21 cellular contexts compared by ENCODE assay signal in the genomic region with DNA sequence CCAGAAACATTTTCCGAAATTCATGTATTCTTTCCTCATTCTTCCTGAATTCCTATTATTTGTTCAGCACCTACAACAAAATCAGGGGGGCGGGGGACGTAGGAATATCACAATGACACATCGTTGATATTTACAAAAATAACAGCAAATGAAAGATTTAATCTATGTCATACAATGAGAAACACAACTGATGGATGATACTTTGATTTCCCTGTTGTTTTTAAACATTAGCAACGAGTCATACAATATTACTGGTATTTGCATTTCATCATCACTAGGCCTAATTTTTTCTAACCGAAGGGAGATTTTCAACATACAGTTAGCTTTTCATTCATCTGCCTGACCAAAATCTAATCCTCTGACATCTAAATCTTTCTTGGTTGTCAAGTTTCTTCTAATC. TPM values are rescaled to one million over a fixed set of nuclear protein-coding genes. Genes with fewer than 3 reads are reported as not detected.
A peak's percentile ranks its signal among the peaks of the same experiment; 100 is the strongest.
DNase-seq lines count a peak whose midpoint lies in the region; ATAC-seq, FAIRE-seq and TF ChIP-seq lines count a peak whose summit lies in the region.
"Had no signal": no experiment of that assay in that cellular context is flagged by ENCODE, and none has a peak within 500 bp of the region (broad histone marks: within the 10 kb centered on the region; RNA-seq: fewer than 3 reads in every experiment).

No MANE protein-coding gene starts in this region.

- TF ChIP-seq EP300 in K562 (IDR thresholded peaks at IDR 0.05; ENCODE audit: low read length), result no peak

- H3K4me3 Mint-ChIP-seq in HFFc6, result no peak overlapping the region; the same call in 1 of the 2 replicates
- H3K4me3 Mint-ChIP-seq: activated naive CD8-positive, alpha-beta T cell treated with anti-CD3 and anti-CD28 coated beads for 36 hours; activated T-helper 1 cell treated with anti-CD3 and anti-CD28 coated beads, Interleukin-12 subunit alpha, Interleukin-12 subunit beta, Interleukin-2, Interleukin-4 antibody, amounts not matched to agents 30 ng/mL and 10 ng/mL and 1 ng/mL, durations not matched to agents 14 hours and 24 hours and 36 hours; H9; naive thymus-derived CD8-positive, alpha-beta T cell; stimulated activated naive B cell treated with anti-CD40 and anti-IgM and Interleukin-4, amounts not matched to agents 10 μg/mL and 1 μg/mL and 100 μg/mL, for 72 hours had no signal

- peaks cover 17% of the 10 kb centered on the region for H3K4me1 Mint-ChIP-seq in HFFc6 (ENCODE audit: low read depth)
- H3K4me1 Mint-ChIP-seq: H9 had no signal

- TF ChIP-seq POLR2A in K562 (conservative IDR thresholded peaks at IDR 0.05) (no peak), GM12891 (IDR thresholded peaks at IDR 0.05; ENCODE audit: low read depth, low read length) (no peak)

- BruUV-seq in K562 (replicated peaks; lab: Mats Ljungman, UMichigan), result no TSS peak

- intact Hi-C loops in K562 (cut with micrococcal nuclease) (no loop called here), aorta (cut with DNase I) (no loop called here)

- H3K27ac Mint-ChIP-seq in HFFc6, result peak overlapping the region; percentile 52
- H3K27ac Mint-ChIP-seq: activated naive CD8-positive, alpha-beta T cell treated with anti-CD3 and anti-CD28 coated beads for 36 hours; activated T-helper 1 cell treated with anti-CD3 and anti-CD28 coated beads, Interleukin-12 subunit alpha, Interleukin-12 subunit beta, Interleukin-2, Interleukin-4 antibody, amounts not matched to agents 30 ng/mL and 10 ng/mL and 1 ng/mL, durations not matched to agents 14 hours and 24 hours and 36 hours; H9; stimulated activated naive B cell treated with anti-CD40 and anti-IgM and Interleukin-4, amounts not matched to agents 10 μg/mL and 1 μg/mL and 100 μg/mL, for 72 hours had no signal

- no peaks in the 10 kb centered on the region for H3K9me1 ChIP-seq in K562 (ENCODE audit: control insufficient read depth, insufficient read depth, low read length)

- H3K27me3 Mint-ChIP-seq in HFFc6 (ENCODE audit: insufficient read depth), result peaks cover 3% of the 10 kb centered on the region
- H3K27me3 Mint-ChIP-seq: activated naive CD8-positive, alpha-beta T cell treated with anti-CD3 and anti-CD28 coated beads for 36 hours; stimulated activated naive B cell treated with anti-CD40 and anti-IgM and Interleukin-4, amounts not matched to agents 10 μg/mL and 1 μg/mL and 100 μg/mL, for 72 hours had no signal

- H3K36me3 Mint-ChIP-seq in HFFc6 (ENCODE audit: low read depth), result no peaks in the 10 kb centered on the region
- H3K36me3 Mint-ChIP-seq: activated naive CD8-positive, alpha-beta T cell treated with anti-CD3 and anti-CD28 coated beads for 36 hours; naive thymus-derived CD8-positive, alpha-beta T cell; stimulated activated naive B cell treated with anti-CD40 and anti-IgM and Interleukin-4, amounts not matched to agents 10 μg/mL and 1 μg/mL and 100 μg/mL, for 72 hours had no signal

- no peak for FAIRE-seq in K562 (lab: Jason Lieb, UNC)
- FAIRE-seq in GM12891 (lab: Jason Lieb, UNC), result no peak
- FAIRE-seq: HepG2, islet of Langerhans, pancreas had no signal

- H3K9ac ChIP-seq in K562 (ENCODE audit: insufficient read depth in 1 of 2, low read depth in 2 of 2, low read length in 2 of 2), result no peak overlapping the region

- WGBS in K562 (ENCODE audit: insufficient coverage, low coverage, missing lambda C conversion rate), result 37% methylated on average over 6 of the region's 6 CpGs
- WGBS in aorta, 2 donors, result 67 to 69% methylated on average over 6 of the region's 6 CpGs

- no peak for TF ChIP-seq RAD21 in K562 (CRISPR knock-in tag; conservative IDR thresholded peaks at IDR 0.05 in 1 of 2, IDR thresholded peaks at IDR 0.05 in 1 of 2)

- H3K4me3 ChIP-seq in K562, result no peak overlapping the region
- no peak overlapping the region for H3K4me3 ChIP-seq in fibroblast of the aortic adventitia (ENCODE audit: low read depth, low read length)
- H3K4me3 ChIP-seq in aorta (ENCODE audit: low read length in 2 of 2), result no peak overlapping the region
- H3K4me3 ChIP-seq: pancreas had no signal

- no peaks in the 10 kb centered on the region for H4K20me1 ChIP-seq in K562 (replicated peaks; ENCODE audit: control insufficient read depth, insufficient read depth, low read length)

- ATAC-seq in K562, result no peak
- no peak for ATAC-seq in aorta (ENCODE audit: low FRiP score)
- ATAC-seq in HG02970 (IDR thresholded peaks at IDR 0.05; ENCODE audit: low FRiP score, unreplicated experiment), result no peak
- ATAC-seq: HepG2; naive thymus-derived CD8-positive, alpha-beta T cell; pancreas; sciatic nerve; stimulated activated naive B cell treated with anti-CD40 and anti-IgM and Interleukin-4, amounts not matched to agents 10 μg/mL and 1 μg/mL and 100 μg/mL, for 72 hours had no signal

- POLR2A ChIA-PET in K562 (lab: Yijun Ruan, JAX), result no interaction called here

- in situ Hi-C loops in K562 (cut with MboI), result no loop called here

- H3K9me3 ChIP-seq in K562 (replicated peaks; ENCODE audit: control insufficient read depth, insufficient read depth, low read depth, low read length) (no peaks in the 10 kb centered on the region), aorta (ENCODE audit: control insufficient read depth, low read length) (no peaks in the 10 kb centered on the region)
- H3K9me3 ChIP-seq: pancreas had no signal

- H3K27me3 ChIP-seq in K562 (ENCODE audit: control insufficient read depth in 2 of 2, insufficient read depth in 2 of 2, low read length in 2 of 2), result no peaks in the 10 kb centered on the region; a peak in 1 of 5 replicates
- H3K27me3 ChIP-seq in aorta (ENCODE audit: control insufficient read depth in 1 of 2, insufficient read depth in 2 of 2, low read length in 1 of 2), result no peaks in the 10 kb centered on the region
- H3K27me3 ChIP-seq: pancreas had no signal

- H3K36me3 ChIP-seq in K562 (ENCODE audit: control insufficient read depth, insufficient read depth, low read length) (no peaks in the 10 kb centered on the region), aorta (ENCODE audit: control insufficient read depth in 1 of 2, insufficient read depth in 2 of 2, low read length in 1 of 2) (no peaks in the 10 kb centered on the region)
- H3K36me3 ChIP-seq: pancreas had no signal

- H3K9me3 Mint-ChIP-seq in HFFc6, result no peaks in the 10 kb centered on the region
- H3K9me3 Mint-ChIP-seq: activated naive CD8-positive, alpha-beta T cell treated with anti-CD3 and anti-CD28 coated beads for 36 hours; activated T-helper 1 cell treated with anti-CD3 and anti-CD28 coated beads, Interleukin-12 subunit alpha, Interleukin-12 subunit beta, Interleukin-2, Interleukin-4 antibody, amounts not matched to agents 30 ng/mL and 10 ng/mL and 1 ng/mL, durations not matched to agents 14 hours and 24 hours and 36 hours; H9; naive thymus-derived CD8-positive, alpha-beta T cell; stimulated activated naive B cell treated with anti-CD40 and anti-IgM and Interleukin-4, amounts not matched to agents 10 μg/mL and 1 μg/mL and 100 μg/mL, for 72 hours had no signal

- no peaks in the 10 kb centered on the region for H3K79me2 ChIP-seq in K562 (ENCODE audit: control insufficient read depth, insufficient read depth, low read length)

- H3K4me2 ChIP-seq in K562 (ENCODE audit: insufficient read depth, low read length), result no peak overlapping the region

- CTCF ChIA-PET in K562 (lab: Yijun Ruan, JAX; ENCODE audit: low intra/inter-chr PET ratio), result no interaction called here

- H2AFZ ChIP-seq in K562 (ENCODE audit: low read depth, low read length), result no peak overlapping the region

- H3K27ac ChIP-seq in K562 (ENCODE audit: extremely low read depth, low read depth, low read length) (no peak overlapping the region), aorta (ENCODE audit: low read depth in 1 of 2, low read length in 2 of 2) (no peak overlapping the region)

- TF ChIP-seq CTCF in HFFc6 (IDR thresholded peaks at IDR 0.05) (no peak), K562 (IDR thresholded peaks at IDR 0.05 in 2 of 3, conservative IDR thresholded peaks at IDR 0.05 in 1 of 3; ENCODE audit: insufficient read depth in 2 of 3, low read depth in 1 of 3, low read length in 3 of 3) (no peak), fibroblast of the aortic adventitia (IDR thresholded peaks at IDR 0.05; ENCODE audit: insufficient read depth, low read length) (no peak)

- H3K4me1 ChIP-seq in K562 (replicated peaks in 1 of 2; ENCODE audit: control insufficient read depth in 2 of 2, insufficient read depth in 2 of 2, low read length in 2 of 2) (no peaks in the 10 kb centered on the region; a peak in 1 of 5 replicates), aorta (ENCODE audit: control insufficient read depth in 1 of 2, insufficient read depth in 2 of 2, low read length in 2 of 2) (no peaks in the 10 kb centered on the region)
- H3K4me1 ChIP-seq: pancreas had no signal

- DNase-seq in HFFc6 (no peak), K562 (ENCODE audit: extremely low read depth in 1 of 4, low spot score in 3 of 4) (no peak), fibroblast of the aortic adventitia (ENCODE audit: low read depth) (peak; percentile 47), aorta (no peak), GM12891 (ENCODE audit: insufficient read length, low spot score) (no peak), SHP77 (lab: John Stamatoyannopoulos, UW) (no peak)
- DNase-seq: activated naive CD8-positive, alpha-beta T cell treated with anti-CD3 and anti-CD28 coated beads for 36 hours; Calu3; H9; naive thymus-derived CD8-positive, alpha-beta T cell; NCI-H1417 treated with DMSO at 0.1 percent for 48 hours; NCI-H748 treated with DMSO at 0.1 percent for 48 hours; OCI-M1; pancreas; SIG-M5; stimulated activated naive B cell treated with anti-CD40 and anti-IgM and Interleukin-4, amounts not matched to agents 10 μg/mL and 1 μg/mL and 100 μg/mL, for 72 hours had no signal

RNA-seq across cellular contexts. Expression of a gene that starts 45.3 kb away (rescaled TPM):
- 10 to 100 TPM; 18.3 to 23.6 (median 19.4) TPM for total RNA-seq in HFFc6 (2021; fragmentation: NEBNext Ultra II Directional; extraction: Animal tissue kit (Norgen Biotek cat#: 25700))
- total RNA-seq in K562 (2011; cell fraction: chromatin; rRNA removed; ENCODE audit: low replicate concordance), result 29.8 and 87.5 TPM in 2 replicates
- total RNA-seq in K562 (2011; cell fraction: nucleolus; rRNA removed), result 19.8 and 24.7 TPM in 2 replicates
- total RNA-seq in K562 (2011; cell fraction: nucleoplasm; rRNA removed), result 21.1 and 25.9 TPM in 2 replicates
- total RNA-seq in K562 (2014; rRNA removed), result 20.5 and 31.3 TPM in 2 replicates
- total RNA-seq in K562 (2014; rRNA removed; fragmentation: Illumina TruSeq; extraction: Trizol), result 18.4 and 18.6 TPM in 2 replicates
- total RNA-seq in K562 (2015; rRNA removed; fragmentation: Illumina TruSeq; extraction: Trizol), result 18.7 and 23.7 TPM in 2 replicates
- 21.3 and 25.7 TPM in 2 replicates for total RNA-seq in K562 (2021)
- polyA plus RNA-seq in K562 (2011; rRNA removed), result 5.0 and 5.1 TPM in 2 replicates
- polyA plus RNA-seq in K562 (2011; cell fraction: cytosol; rRNA removed), result 7.1 and 7.9 TPM in 2 replicates
- polyA plus RNA-seq in K562 (2011; cell fraction: nucleus; rRNA removed), result 10.9 and 13.1 TPM in 2 replicates
- polyA plus RNA-seq in K562 (2012), result 12.0 and 12.6 TPM in 2 replicates
- 18.5 and 19.9 TPM in 2 replicates for polyA plus RNA-seq in K562 (2014; fragmentation: Illumina TruSeq; extraction: Trizol)
- 1 to 10 TPM; 1.1 to 3.9 TPM for polyA plus RNA-seq in K562 (2014; fragmentation: Nextera tagmentation; extraction: Ambion mirVana)
- 20.2 and 20.4 TPM in 2 replicates for polyA plus RNA-seq in K562 (2014; rRNA removed)
- polyA minus RNA-seq in K562 (2011; rRNA and poly(A)+ RNA removed), result 16.0 and 18.3 TPM in 2 replicates
- 10.6 and 13.5 TPM in 2 replicates for polyA minus RNA-seq in K562 (2011; cell fraction: cytosol; rRNA and poly(A)+ RNA removed)
- polyA minus RNA-seq in K562 (2011; cell fraction: nucleus; rRNA and poly(A)+ RNA removed), result 16.4 and 31.0 TPM in 2 replicates
- 20.0 and 24.9 TPM in 2 replicates for total RNA-seq in fibroblast of the aortic adventitia (ENCODE audit: low replicate concordance)
- 10 to 100 TPM; 23.5 to 25.1 TPM for total RNA-seq in aorta
- 1 to 10 TPM; 6.5 to 7.3 TPM for polyA plus RNA-seq in aorta
- polyA plus RNA-seq in GM12891 (2012; ENCODE audit: low read depth, missing spikeins), result 8.0 TPM
